Comparison of ENCODE assay signal across 8 cellular contexts in genomic region chr6:155327326-155328073, GRCh38. TPM values are rescaled to one million over a fixed set of nuclear protein-coding genes. Genes with fewer than 3 reads are reported as not detected.
A peak's percentile ranks its signal among the peaks of the same experiment; 100 is the strongest.
DNase-seq lines count a peak whose midpoint lies in the region; ATAC-seq and TF ChIP-seq lines count a peak whose summit lies in the region.

No MANE protein-coding gene starts in this region.

- H2AFZ ChIP-seq in mammary epithelial cell (ENCODE audit: low read depth, low read length), result no peak overlapping the region

- no peak overlapping the region for H3K4me2 ChIP-seq in mammary epithelial cell (ENCODE audit: insufficient read depth, low read depth, low read length)

- H3K4me1 ChIP-seq in mammary epithelial cell (ENCODE audit: insufficient read depth, low read length), result no peaks in the 10 kb centered on the region
- peaks cover 0 to 3% of the 10 kb centered on the region in 2 donors for H3K4me1 ChIP-seq in left lung

- H3K4me3 ChIP-seq in mammary epithelial cell (replicated peaks in 1 of 3; ENCODE audit: insufficient read depth in 1 of 3, low read depth in 2 of 3, low read length in 3 of 3), result no peak overlapping the region
- no peak overlapping the region for H3K4me3 ChIP-seq in left lung

- no peaks in the 10 kb centered on the region for H3K79me2 ChIP-seq in mammary epithelial cell (ENCODE audit: insufficient read depth, low read length)

- H3K27ac ChIP-seq in VCaP (no peak overlapping the region), mammary epithelial cell (ENCODE audit: insufficient read depth, low read depth, low read length) (no peak overlapping the region), left lung (no peak overlapping the region)

- H3K27me3 ChIP-seq in mammary epithelial cell (ENCODE audit: insufficient read depth, low read length), result no peaks in the 10 kb centered on the region
- H3K27me3 ChIP-seq in left lung, result no peaks in the 10 kb centered on the region

- no peaks in the 10 kb centered on the region for H4K20me1 ChIP-seq in mammary epithelial cell (ENCODE audit: insufficient read depth, low read length)

- CTCF ChIA-PET in GM10248 (lab: Yijun Ruan, JAX), result interaction anchor here (0.8 to 3.3 kb wide), 18 partner anchors 12 to 209 kb away, joined by 3 to 20 read pairs (median 5); partner anchors contain the start of gene TFB1M
- CTCF ChIA-PET in mammary epithelial cell (lab: Charles Lee; ENCODE audit: low non-redundant PET), result interaction anchor here (1.0 kb wide), 1 partner anchor 202 kb away, joined by 5 read pairs; no protein-coding TSS in a partner anchor

- intact Hi-C loops in mammary epithelial cell (cut with micrococcal nuclease) (loop anchor here (1.0 to 10.0 kb wide), 6 partner anchors 171 to 1947 kb away; no protein-coding TSS in a partner anchor), left lung (cut with DNase I) (loop anchor here in 1 of 2 donors (5.0 kb wide), 1 partner anchor 205 kb away; no protein-coding TSS in a partner anchor)

- H3K36me3 ChIP-seq in mammary epithelial cell (ENCODE audit: insufficient read depth, low read length) (no peaks in the 10 kb centered on the region), left lung (no peaks in the 10 kb centered on the region)

- in situ Hi-C loops in mammary epithelial cell (cut with MboI; ENCODE audit: low sequenced_read_pairs in 2 of 2), result loop anchor here (5.0 to 25.0 kb wide), 2 partner anchors 205 to 1235 kb away; no protein-coding TSS in a partner anchor

- peak; percentile 60 for TF ChIP-seq CTCF in GM10248 (IDR thresholded peaks at IDR 0.05; ENCODE audit: control extremely low read depth, extremely low read depth, low read depth, missing control alignments)
- TF ChIP-seq CTCF in VCaP (conservative IDR thresholded peaks at IDR 0.05), result peak; percentile 78
- peak; percentile 68 to 73 for TF ChIP-seq CTCF in mammary epithelial cell (conservative IDR thresholded peaks at IDR 0.05 in 1 of 2, IDR thresholded peaks at IDR 0.05 in 1 of 2; ENCODE audit: extremely low read depth in 1 of 2, insufficient read depth in 1 of 2, low read depth in 1 of 2, low read length in 2 of 2)
- TF ChIP-seq CTCF in left lung (IDR thresholded peaks at IDR 0.05), result peak; percentile 73 to 80

- DNase-seq in GM10248 (ENCODE audit: extremely low spot score), result peak; percentile 32
- DNase-seq in NCI-H2081 (lab: John Stamatoyannopoulos, UW), result peak; percentile 54 to 55
- peak; percentile 32 for DNase-seq in mammary epithelial cell
- no peak for DNase-seq in left lung
- DNase-seq in stimulated activated CD4-positive, alpha-beta T cell treated with anti-CD3 and anti-CD28 coated beads, TNF-alpha, amount 100 ng/mL, for 24 hours (ENCODE audit: low read depth in 3 of 3), result peak; percentile 47 to 52 (median 50)
- no peak for DNase-seq in GOT3 (lab: John Stamatoyannopoulos, UW)

- BruUV-seq in mammary epithelial cell (replicated peaks; lab: Mats Ljungman, UMichigan), result no TSS peak

- ATAC-seq in HG02678 (IDR thresholded peaks at IDR 0.05; ENCODE audit: unreplicated experiment) (peak; percentile 69), left lung (peak; percentile 91)

- H3K9ac ChIP-seq in mammary epithelial cell (ENCODE audit: insufficient read depth, low read length), result no peak overlapping the region

- dilution Hi-C loops in mammary epithelial cell (cut with HindIII; ENCODE audit: low sequenced_read_pairs), result no loop called here

- POLR2A ChIA-PET in GM10248 (lab: Yijun Ruan, JAX), result no interaction called here

- H3K9me3 ChIP-seq in mammary epithelial cell (replicated peaks; ENCODE audit: insufficient read depth, low read length), result no peaks in the 10 kb centered on the region
- H3K9me3 ChIP-seq in left lung, result no peaks in the 10 kb centered on the region

- 0% methylated on average over 1 of the region's 1 CpG for WGBS in mammary epithelial cell (ENCODE audit: low coverage, missing lambda C conversion rate)

RNA-seq across cellular contexts. Expression of gene TFB1M, which starts 13.2 kb away (rescaled TPM):
- total RNA-seq in mammary epithelial cell (10 to 100 TPM; 17.0 to 42.7 TPM), left lung (10 to 100 TPM; 20.6 to 21.0 TPM)
- polyA plus RNA-seq in mammary epithelial cell, result 32.0 TPM
- polyA minus RNA-seq in mammary epithelial cell, result 30.9 TPM

Comparison
In these comparisons a context has a peak if more than half of its experiments do, and no peak if none do; other contexts are left out.
1. DNase-seq: peak in GM10248 (single experiment), NCI-H2081 (2 of 2), mammary epithelial cell (single experiment) and stimulated activated CD4-positive, alpha-beta T cell treated with anti-CD3 and anti-CD28 coated beads, TNF-alpha, amount 100 ng/mL, for 24 hours (3 of 3); none in left lung (0 of 2) and GOT3 (single experiment).
2. Peak in every context shown above with its lines, with median percentiles within 50 percentile points of each other: CTCF ChIP-seq.